ENCODE assay signal across 31 cellular contexts in genomic region chr19:19499272-19499995, GRCh38. TPM values are rescaled to one million over a fixed set of nuclear protein-coding genes. Genes with fewer than 3 reads are reported as not detected.
DNase-seq lines count a peak whose midpoint lies in the region; ATAC-seq, FAIRE-seq and TF ChIP-seq lines count a peak whose summit lies in the region.
"Had no signal": no experiment of that assay in that cellular context is flagged by ENCODE, and none has a peak within 500 bp of the region (broad histone marks: within the 10 kb centered on the region; RNA-seq: fewer than 3 reads in every experiment).

No MANE protein-coding gene starts in this region.

- H3K4me1 Mint-ChIP-seq in activated T-cell treated with anti-CD3 and anti-CD28 coated beads, Interleukin-2, amount 50 U/mL, for 24 hours (ENCODE audit: low read depth): peaks cover 1% of the 10 kb centered on the region
- peaks cover 0 to 3% (median 0%) of the 10 kb centered on the region in 7 donors for H3K4me1 Mint-ChIP-seq in naive thymus-derived CD4-positive, alpha-beta T cell
- peaks cover 5% of the 10 kb centered on the region for H3K4me1 Mint-ChIP-seq in stimulated activated effector memory CD8-positive, alpha-beta T cell treated with anti-CD3 and anti-CD28 coated beads, Interleukin-12 subunit alpha, Interleukin-12 subunit beta, amount 100 ng/mL, for 72 hours
- H3K4me1 Mint-ChIP-seq: B cell had no signal

- in situ Hi-C loops in K562 (cut with MboI): no loop called here

- H3K79me2 ChIP-seq in K562 (ENCODE audit: control insufficient read depth, insufficient read depth, low read length): peaks cover 11% of the 10 kb centered on the region; the same call in 2 of the 3 replicates

- TF ChIP-seq POLR2A in K562 (conservative IDR thresholded peaks at IDR 0.05) (no peak), Peyer's patch (IDR thresholded peaks at IDR 0.05) (no peak)

- H3K9ac ChIP-seq in K562 (ENCODE audit: insufficient read depth in 1 of 2, low read depth in 2 of 2, low read length in 2 of 2): no peak overlapping the region
- H3K9ac ChIP-seq: KMS-11 had no signal

- H3K9me3 ChIP-seq in K562 (replicated peaks; ENCODE audit: control insufficient read depth, insufficient read depth, low read depth, low read length) (no peaks in the 10 kb centered on the region), Peyer's patch (no peaks in the 10 kb centered on the region)
- no peaks in the 10 kb centered on the region for H3K9me3 ChIP-seq in naive thymus-derived CD4-positive, alpha-beta T cell (ENCODE audit: control insufficient read depth in 2 of 3, low read length in 3 of 3)
- H3K9me3 ChIP-seq: Caco-2, SJCRH30 had no signal

- H3K27me3 ChIP-seq in K562 (ENCODE audit: control insufficient read depth in 2 of 2, insufficient read depth in 2 of 2, low read length in 2 of 2) (no peaks in the 10 kb centered on the region), Peyer's patch (no peaks in the 10 kb centered on the region)
- no peaks in the 10 kb centered on the region for H3K27me3 ChIP-seq in naive thymus-derived CD4-positive, alpha-beta T cell (ENCODE audit: control insufficient read depth in 2 of 2, insufficient read depth in 2 of 2, low read length in 2 of 2)
- H3K27me3 ChIP-seq: SJCRH30 had no signal

- no peak for TF ChIP-seq CTCF in K562 (IDR thresholded peaks at IDR 0.05 in 2 of 3, conservative IDR thresholded peaks at IDR 0.05 in 1 of 3; ENCODE audit: insufficient read depth in 2 of 3, low read depth in 1 of 3, low read length in 3 of 3)
- no peak for TF ChIP-seq CTCF in Peyer's patch (IDR thresholded peaks at IDR 0.05)

- no peaks in the 10 kb centered on the region for H3K9me1 ChIP-seq in K562 (ENCODE audit: control insufficient read depth, insufficient read depth, low read length)

- no peak for FAIRE-seq in K562 (lab: Jason Lieb, UNC)
- FAIRE-seq: GM12891, H54 had no signal

- H3K27me3 Mint-ChIP-seq in activated T-cell treated with anti-CD3 and anti-CD28 coated beads, Interleukin-2, amount 50 U/mL, for 24 hours: no peaks in the 10 kb centered on the region
- H3K27me3 Mint-ChIP-seq in naive thymus-derived CD4-positive, alpha-beta T cell: no peaks in the 10 kb centered on the region
- H3K27me3 Mint-ChIP-seq: B cell had no signal

- no peak for TF ChIP-seq RAD21 in K562 (CRISPR knock-in tag; conservative IDR thresholded peaks at IDR 0.05 in 1 of 2, IDR thresholded peaks at IDR 0.05 in 1 of 2)

- ATAC-seq in K562: no peak
- ATAC-seq in naive thymus-derived CD4-positive, alpha-beta T cell: peak; percentile 6
- ATAC-seq in stimulated activated effector memory CD8-positive, alpha-beta T cell treated with anti-CD3 and anti-CD28 coated beads, Interleukin-12 subunit alpha, Interleukin-12 subunit beta, amount 100 ng/mL, for 72 hours: no peak
- ATAC-seq in HG02642 (IDR thresholded peaks at IDR 0.05; ENCODE audit: poor library complexity, unreplicated experiment): no peak
- ATAC-seq: CD8-positive, alpha-beta T cell; PC-3; Right ventricle myocardium inferior; SK-N-SH treated with all-trans-retinoic acid at 6 μM for 48 hours had no signal

- H3K4me2 ChIP-seq in K562 (ENCODE audit: insufficient read depth, low read length): no peak overlapping the region
- H3K4me2 ChIP-seq: KMS-11 had no signal

- H3K4me3 ChIP-seq in K562 (no peak overlapping the region), Peyer's patch (no peak overlapping the region)
- H3K4me3 ChIP-seq in naive thymus-derived CD4-positive, alpha-beta T cell (ENCODE audit: low read length): no peak overlapping the region
- H3K4me3 ChIP-seq: SJCRH30 had no signal

- CTCF ChIA-PET in K562 (lab: Yijun Ruan, JAX; ENCODE audit: low intra/inter-chr PET ratio): no interaction called here
- CTCF ChIA-PET in naive thymus-derived CD4-positive, alpha-beta T cell (lab: Charles Lee): no interaction called here

- H2AFZ ChIP-seq in K562 (ENCODE audit: low read depth, low read length): no peak overlapping the region

- peak overlapping the region; percentile 63 for H3K27ac Mint-ChIP-seq in activated T-cell treated with anti-CD3 and anti-CD28 coated beads, Interleukin-2, amount 50 U/mL, for 24 hours
- H3K27ac Mint-ChIP-seq in naive thymus-derived CD4-positive, alpha-beta T cell: peak overlapping the region in 1 of 9 donors; percentile 31
- peak overlapping the region; percentile 52 for H3K27ac Mint-ChIP-seq in stimulated activated effector memory CD8-positive, alpha-beta T cell treated with anti-CD3 and anti-CD28 coated beads, Interleukin-12 subunit alpha, Interleukin-12 subunit beta, amount 100 ng/mL, for 72 hours
- H3K27ac Mint-ChIP-seq: B cell; CD8-positive, alpha-beta T cell had no signal

- H3K4me1 ChIP-seq in K562 (replicated peaks in 1 of 2; ENCODE audit: control insufficient read depth in 2 of 2, insufficient read depth in 2 of 2, low read length in 2 of 2): peaks cover 0 to 21% of the 10 kb centered on the region in 2 experiments; a peak in 2 of 5 replicates
- H3K4me1 ChIP-seq in naive thymus-derived CD4-positive, alpha-beta T cell (ENCODE audit: control insufficient read depth in 2 of 2, insufficient read depth in 2 of 2, low read length in 2 of 2): no peaks in the 10 kb centered on the region
- H3K4me1 ChIP-seq in Peyer's patch: no peaks in the 10 kb centered on the region
- H3K4me1 ChIP-seq: Caco-2, SJCRH30 had no signal

- H3K36me3 ChIP-seq in K562 (ENCODE audit: control insufficient read depth, insufficient read depth, low read length): peaks cover 98% of the 10 kb centered on the region
- peaks cover 18 to 97% (median 51%) of the 10 kb centered on the region in 3 experiments for H3K36me3 ChIP-seq in naive thymus-derived CD4-positive, alpha-beta T cell (ENCODE audit: control insufficient read depth in 2 of 3, insufficient read depth in 3 of 3, low read length in 3 of 3)
- peaks cover 0 to 91% (median 0%) of the 10 kb centered on the region in 3 donors for H3K36me3 ChIP-seq in Peyer's patch

- TF ChIP-seq EP300 in K562 (IDR thresholded peaks at IDR 0.05; ENCODE audit: low read length): no peak

- intact Hi-C loops in K562 (cut with micrococcal nuclease): no loop called here
- intact Hi-C loops in naive thymus-derived CD4-positive, alpha-beta T cell (cut with micrococcal nuclease): no loop called here

- H3K27ac ChIP-seq in K562 (ENCODE audit: extremely low read depth, low read depth, low read length) (no peak overlapping the region), Peyer's patch (no peak overlapping the region)
- H3K27ac ChIP-seq in naive thymus-derived CD4-positive, alpha-beta T cell (ENCODE audit: low read depth, low read length): no peak overlapping the region
- H3K27ac ChIP-seq: 22Rv1, C4-2B, KMS-11, SJCRH30 had no signal

- no TSS peak for BruUV-seq in K562 (replicated peaks; lab: Mats Ljungman, UMichigan)

- peaks cover 97% of the 10 kb centered on the region for H3K36me3 Mint-ChIP-seq in activated T-cell treated with anti-CD3 and anti-CD28 coated beads, Interleukin-2, amount 50 U/mL, for 24 hours (ENCODE audit: low read depth)
- H3K36me3 Mint-ChIP-seq in naive thymus-derived CD4-positive, alpha-beta T cell: peaks cover 0 to 50% (median 15%) of the 10 kb centered on the region in 5 donors
- H3K36me3 Mint-ChIP-seq in stimulated activated effector memory CD8-positive, alpha-beta T cell treated with anti-CD3 and anti-CD28 coated beads, Interleukin-12 subunit alpha, Interleukin-12 subunit beta, amount 100 ng/mL, for 72 hours: peaks cover 97% of the 10 kb centered on the region

- 89% methylated on average over 15 of the region's 18 CpGs for WGBS in K562 (ENCODE audit: insufficient coverage, low coverage, missing lambda C conversion rate)

- 0 out of 2 replicates have a peak, but pooled peaks cover 6% of the 10 kb centered on the region for H4K20me1 ChIP-seq in K562 (replicated peaks; ENCODE audit: control insufficient read depth, insufficient read depth, low read length)

- POLR2A ChIA-PET in K562 (lab: Yijun Ruan, JAX): interaction anchor here (0.6 kb wide), 1 partner anchor 48 kb away, joined by 3 read pairs; no protein-coding TSS in a partner anchor
- POLR2A ChIA-PET in naive thymus-derived CD4-positive, alpha-beta T cell (lab: Charles Lee): no interaction called here

- no peak overlapping the region for H3K4me3 Mint-ChIP-seq in activated T-cell treated with anti-CD3 and anti-CD28 coated beads, Interleukin-2, amount 50 U/mL, for 24 hours
- no peak overlapping the region for H3K4me3 Mint-ChIP-seq in naive thymus-derived CD4-positive, alpha-beta T cell
- H3K4me3 Mint-ChIP-seq in stimulated activated effector memory CD8-positive, alpha-beta T cell treated with anti-CD3 and anti-CD28 coated beads, Interleukin-12 subunit alpha, Interleukin-12 subunit beta, amount 100 ng/mL, for 72 hours: no peak overlapping the region
- H3K4me3 Mint-ChIP-seq: B cell; CD8-positive, alpha-beta T cell had no signal

- no peaks in the 10 kb centered on the region for H3K9me3 Mint-ChIP-seq in activated T-cell treated with anti-CD3 and anti-CD28 coated beads, Interleukin-2, amount 50 U/mL, for 24 hours
- H3K9me3 Mint-ChIP-seq in naive thymus-derived CD4-positive, alpha-beta T cell: peaks cover 0 to 2% (median 0%) of the 10 kb centered on the region in 11 donors
- no peaks in the 10 kb centered on the region for H3K9me3 Mint-ChIP-seq in stimulated activated effector memory CD8-positive, alpha-beta T cell treated with anti-CD3 and anti-CD28 coated beads, Interleukin-12 subunit alpha, Interleukin-12 subunit beta, amount 100 ng/mL, for 72 hours
- H3K9me3 Mint-ChIP-seq: CD8-positive, alpha-beta T cell had no signal

- no peak for DNase-seq in activated T-cell treated with anti-CD3 and anti-CD28 coated beads, Interleukin-2, amount 50 U/mL, for 24 hours
- no peak for DNase-seq in activated T-cell treated with anti-CD3 and anti-CD28 coated beads, Interleukin-2, amount 50 U/mL, for 48 hours
- DNase-seq in K562 (ENCODE audit: extremely low read depth in 1 of 4, low spot score in 3 of 4): no peak
- DNase-seq in naive thymus-derived CD4-positive, alpha-beta T cell: no peak
- no peak for DNase-seq in stimulated activated effector memory CD8-positive, alpha-beta T cell treated with anti-CD3 and anti-CD28 coated beads, Interleukin-12 subunit alpha, Interleukin-12 subunit beta, amount 100 ng/mL, for 72 hours (ENCODE audit: low spot score in 2 of 2)
- DNase-seq in stimulated activated CD8-positive, alpha-beta memory T cell treated with anti-CD3 and anti-CD28 coated beads, Interleukin-4, amount 100 ng/mL, for 48 hours: no peak
- no peak for DNase-seq in Peyer's patch
- DNase-seq: Caco-2; CD8-positive, alpha-beta T cell; DMS79; GF-D8; IMR-90; MM.1S; NCI-H1048; NCI-H1436; NCI-H187; NCI-H2081 treated with DMSO at 0.1 percent for 48 hours; NCI-H2171 treated with DMSO at 0.1 percent for 48 hours; NCI-H524; NCI-H774; PC-3; SJCRH30 had no signal

RNA-seq across cellular contexts. Expression of gene TSSK6, which starts 15.9 kb away (rescaled TPM):
- 1.3 and 7.5 TPM in 2 replicates for total RNA-seq in K562 (2011; cell fraction: chromatin; rRNA removed; ENCODE audit: low replicate concordance)
- total RNA-seq in K562 (2011; cell fraction: nucleolus; rRNA removed): 14.5 and 15.7 TPM in 2 replicates
- total RNA-seq in K562 (2011; cell fraction: nucleoplasm; rRNA removed): 4.5 TPM in 2 replicates
- total RNA-seq in K562 (2014; rRNA removed): 2.0 and 2.1 TPM in 2 replicates
- total RNA-seq in K562 (2014; rRNA removed; fragmentation: Illumina TruSeq; extraction: Trizol): 0.22 TPM in 1 of 2 replicates, not detected in the other
- 0.76 and 0.90 TPM in 2 replicates for total RNA-seq in K562 (2015; rRNA removed; fragmentation: Illumina TruSeq; extraction: Trizol)
- total RNA-seq in K562 (2021): 2.4 and 2.6 TPM in 2 replicates
- 0.93 and 1.8 TPM in 2 replicates for polyA plus RNA-seq in K562 (2011; rRNA removed)
- polyA plus RNA-seq in K562 (2011; cell fraction: cytosol; rRNA removed): 2.5 and 7.7 TPM in 2 replicates
- polyA plus RNA-seq in K562 (2011; cell fraction: nucleus; rRNA removed): 3.6 and 7.5 TPM in 2 replicates
- 1.3 and 2.7 TPM in 2 replicates for polyA plus RNA-seq in K562 (2012)
- 0.21 and 0.39 TPM in 2 replicates for polyA plus RNA-seq in K562 (2014; fragmentation: Illumina TruSeq; extraction: Trizol)
- polyA plus RNA-seq in K562 (2014; fragmentation: Nextera tagmentation; extraction: Ambion mirVana): not detected
- polyA plus RNA-seq in K562 (2014; rRNA removed): 2.4 and 3.9 TPM in 2 replicates
- 0.54 and 0.67 TPM in 2 replicates for polyA minus RNA-seq in K562 (2011; rRNA and poly(A)+ RNA removed)
- polyA minus RNA-seq in K562 (2011; cell fraction: cytosol; rRNA and poly(A)+ RNA removed): 1.4 TPM in 1 of 2 replicates, not detected in the other
- polyA minus RNA-seq in K562 (2011; cell fraction: nucleus; rRNA and poly(A)+ RNA removed): 7.4 and 9.3 TPM in 2 replicates
- 10 to 100 TPM in 1 of 5 experiments, 1 to 10 TPM in 4; 3.3 to 11.3 (median 5.2) TPM for total RNA-seq in naive thymus-derived CD4-positive, alpha-beta T cell
- 1 to 10 TPM; 1.4 to 4.2 TPM for polyA plus RNA-seq in naive thymus-derived CD4-positive, alpha-beta T cell
- total RNA-seq in Peyer's patch: 10 to 100 TPM in 2 of 4 donors, 1 to 10 TPM in 2; 3.0 to 14.0 (median 10.0) TPM

RNA-seq across cellular contexts. Expression of gene NDUFA13, which starts 16.6 kb away (rescaled TPM):
- total RNA-seq in K562 (2011; cell fraction: chromatin; rRNA removed; ENCODE audit: low replicate concordance): 115 and 283 TPM in 2 replicates
- total RNA-seq in K562 (2011; cell fraction: nucleolus; rRNA removed): 289 and 359 TPM in 2 replicates
- 176 and 255 TPM in 2 replicates for total RNA-seq in K562 (2011; cell fraction: nucleoplasm; rRNA removed)
- total RNA-seq in K562 (2014; rRNA removed) (386 and 429 TPM in 2 replicates), K562 (2014; rRNA removed; fragmentation: Illumina TruSeq; extraction: Trizol) (74.8 and 146 TPM in 2 replicates), K562 (2015; rRNA removed; fragmentation: Illumina TruSeq; extraction: Trizol) (397 and 447 TPM in 2 replicates), K562 (2021) (522 and 559 TPM in 2 replicates), Peyer's patch (100 to 1,000 TPM in 3 of 4 donors, 10 to 100 TPM in 1; 40.7 to 188 (median 126) TPM)
- polyA plus RNA-seq in K562 (2011; rRNA removed) (340 and 343 TPM in 2 replicates), K562 (2014; fragmentation: Illumina TruSeq; extraction: Trizol) (298 and 395 TPM in 2 replicates), K562 (2014; fragmentation: Nextera tagmentation; extraction: Ambion mirVana) (100 to 1,000 TPM; 263 to 440 TPM), K562 (2014; rRNA removed) (596 and 801 TPM in 2 replicates)
- 881 and 1,009 TPM in 2 replicates for polyA plus RNA-seq in K562 (2011; cell fraction: cytosol; rRNA removed)
- 249 and 320 TPM in 2 replicates for polyA plus RNA-seq in K562 (2011; cell fraction: nucleus; rRNA removed)
- 401 and 675 TPM in 2 replicates for polyA plus RNA-seq in K562 (2012)
- polyA minus RNA-seq in K562 (2011; rRNA and poly(A)+ RNA removed): 72.8 and 113 TPM in 2 replicates
- 98.7 and 142 TPM in 2 replicates for polyA minus RNA-seq in K562 (2011; cell fraction: cytosol; rRNA and poly(A)+ RNA removed)
- polyA minus RNA-seq in K562 (2011; cell fraction: nucleus; rRNA and poly(A)+ RNA removed): 52.4 and 62.5 TPM in 2 replicates
- total RNA-seq in naive thymus-derived CD4-positive, alpha-beta T cell: 100 to 1,000 TPM; 172 to 362 (median 176) TPM
- 100 to 1,000 TPM; 363 to 380 TPM for polyA plus RNA-seq in naive thymus-derived CD4-positive, alpha-beta T cell

RNA-seq across cellular contexts. Expression of gene YJEFN3, which starts 29.3 kb away (rescaled TPM):
- 31.5 and 32.8 TPM in 2 replicates for total RNA-seq in K562 (2011; cell fraction: chromatin; rRNA removed; ENCODE audit: low replicate concordance)
- total RNA-seq in K562 (2011; cell fraction: nucleolus; rRNA removed): 14.5 and 16.2 TPM in 2 replicates
- total RNA-seq in K562 (2011; cell fraction: nucleoplasm; rRNA removed): 22.3 and 39.8 TPM in 2 replicates
- total RNA-seq in K562 (2014; rRNA removed) (1.3 and 1.5 TPM in 2 replicates), K562 (2014; rRNA removed; fragmentation: Illumina TruSeq; extraction: Trizol) (0.86 and 0.98 TPM in 2 replicates), K562 (2015; rRNA removed; fragmentation: Illumina TruSeq; extraction: Trizol) (1.1 TPM in 2 replicates), K562 (2021) (3.6 and 4.8 TPM in 2 replicates), Peyer's patch (1 to 10 TPM; 4.4 to 9.9 (median 5.6) TPM)
- polyA plus RNA-seq in K562 (2011; rRNA removed) (1.0 and 1.6 TPM in 2 replicates), K562 (2014; fragmentation: Illumina TruSeq; extraction: Trizol) (2.9 and 3.8 TPM in 2 replicates), K562 (2014; fragmentation: Nextera tagmentation; extraction: Ambion mirVana) (under 1 TPM in 1 of 2 experiments, not detected in 1; 0.04 TPM), K562 (2014; rRNA removed) (4.8 and 5.8 TPM in 2 replicates)
- polyA plus RNA-seq in K562 (2011; cell fraction: cytosol; rRNA removed): 0.86 and 2.6 TPM in 2 replicates
- polyA plus RNA-seq in K562 (2011; cell fraction: nucleus; rRNA removed): 12.5 and 30.5 TPM in 2 replicates
- 4.6 and 18.0 TPM in 2 replicates for polyA plus RNA-seq in K562 (2012)
- 0.81 and 1.1 TPM in 2 replicates for polyA minus RNA-seq in K562 (2011; rRNA and poly(A)+ RNA removed)
- polyA minus RNA-seq in K562 (2011; cell fraction: cytosol; rRNA and poly(A)+ RNA removed): 0.46 and 1.0 TPM in 2 replicates
- polyA minus RNA-seq in K562 (2011; cell fraction: nucleus; rRNA and poly(A)+ RNA removed): 2.4 and 2.7 TPM in 2 replicates
- 10 to 100 TPM in 3 of 5 experiments, 1 to 10 TPM in 2; 3.3 to 18.2 (median 12.7) TPM for total RNA-seq in naive thymus-derived CD4-positive, alpha-beta T cell
- under 1 TPM in 1 of 2 donors, not detected in 1; 0.68 TPM for polyA plus RNA-seq in naive thymus-derived CD4-positive, alpha-beta T cell

RNA-seq across cellular contexts. Expression of gene CILP2, which starts 38.6 kb away (rescaled TPM):
- total RNA-seq in K562 (2011; cell fraction: chromatin; rRNA removed; ENCODE audit: low replicate concordance): 0.09 and 0.56 TPM in 2 replicates
- 0.53 and 0.67 TPM in 2 replicates for total RNA-seq in K562 (2011; cell fraction: nucleolus; rRNA removed)
- 0.29 and 0.46 TPM in 2 replicates for total RNA-seq in K562 (2011; cell fraction: nucleoplasm; rRNA removed)
- total RNA-seq in K562 (2014; rRNA removed) (0.23 and 0.33 TPM in 2 replicates), K562 (2014; rRNA removed; fragmentation: Illumina TruSeq; extraction: Trizol) (0.04 TPM in 1 of 2 replicates, not detected in the other), K562 (2015; rRNA removed; fragmentation: Illumina TruSeq; extraction: Trizol) (0.08 and 0.11 TPM in 2 replicates), K562 (2021) (0.29 and 0.35 TPM in 2 replicates), Peyer's patch (not detected)
- polyA plus RNA-seq in K562 (2011; rRNA removed) (0.04 and 0.07 TPM in 2 replicates), K562 (2014; fragmentation: Illumina TruSeq; extraction: Trizol) (0.04 TPM in 2 replicates), K562 (2014; fragmentation: Nextera tagmentation; extraction: Ambion mirVana) (not detected), K562 (2014; rRNA removed) (0.05 and 0.31 TPM in 2 replicates)
- polyA plus RNA-seq in K562 (2011; cell fraction: cytosol; rRNA removed): 0.01 and 0.67 TPM in 2 replicates
- 0.22 and 0.77 TPM in 2 replicates for polyA plus RNA-seq in K562 (2011; cell fraction: nucleus; rRNA removed)
- polyA plus RNA-seq in K562 (2012): 0.05 and 0.29 TPM in 2 replicates
- 0.14 TPM in 1 of 2 replicates, not detected in the other for polyA minus RNA-seq in K562 (2011; rRNA and poly(A)+ RNA removed)
- polyA minus RNA-seq in K562 (2011; cell fraction: cytosol; rRNA and poly(A)+ RNA removed): not detected in 2 replicates
- polyA minus RNA-seq in K562 (2011; cell fraction: nucleus; rRNA and poly(A)+ RNA removed): 0.22 and 0.27 TPM in 2 replicates
- under 1 TPM in 4 of 5 experiments, not detected in 1; 0.32 to 0.53 (median 0.49) TPM for total RNA-seq in naive thymus-derived CD4-positive, alpha-beta T cell
- under 1 TPM; 0.27 to 0.69 TPM for polyA plus RNA-seq in naive thymus-derived CD4-positive, alpha-beta T cell
